ENCODE assay signal across 9 cellular contexts in genomic region chr15:92625297-92625980, GRCh38. TPM values are rescaled to one million over a fixed set of nuclear protein-coding genes. Genes with fewer than 3 reads are reported as not detected.
DNase-seq lines count a peak whose midpoint lies in the region; ATAC-seq and TF ChIP-seq lines count a peak whose summit lies in the region.
"Had no signal": no experiment of that assay in that cellular context is flagged by ENCODE, and none has a peak within 500 bp of the region (broad histone marks: within the 10 kb centered on the region; RNA-seq: fewer than 3 reads in every experiment).

No MANE protein-coding gene starts in this region.

- CTCF ChIA-PET in activated CD4-positive, alpha-beta T cell treated with anti-CD3 and anti-CD28 coated beads, Interleukin-2, amount 10 ng/mL, durations not matched to agents 7 days and 5 days (lab: Charles Lee), result no interaction called here

- no peaks in the 10 kb centered on the region for H3K9me3 Mint-ChIP-seq in activated CD4-positive, alpha-beta T cell treated with anti-CD3 and anti-CD28 coated beads, Interleukin-2, amount 10 ng/mL, durations not matched to agents 7 days and 5 days
- no peaks in the 10 kb centered on the region for H3K9me3 Mint-ChIP-seq in progenitor cell of endocrine pancreas (ENCODE audit: low read depth)
- H3K9me3 Mint-ChIP-seq: natural killer cell treated with Interleukin-12 subunit alpha and Interleukin-12 subunit beta and Interleukin-15 and Interleukin-18, amount 100 ng/mL, for 72 hours had no signal

- no peak overlapping the region for H3K4me3 Mint-ChIP-seq in activated CD4-positive, alpha-beta T cell treated with anti-CD3 and anti-CD28 coated beads, Interleukin-2, amount 10 ng/mL, durations not matched to agents 7 days and 5 days
- no peak overlapping the region for H3K4me3 Mint-ChIP-seq in progenitor cell of endocrine pancreas (ENCODE audit: low read depth)
- H3K4me3 Mint-ChIP-seq: natural killer cell treated with Interleukin-12 subunit alpha and Interleukin-12 subunit beta and Interleukin-15 and Interleukin-18, amount 100 ng/mL, for 72 hours had no signal

- no peaks in the 10 kb centered on the region for H3K27me3 Mint-ChIP-seq in activated CD4-positive, alpha-beta T cell treated with anti-CD3 and anti-CD28 coated beads, Interleukin-2, amount 10 ng/mL, durations not matched to agents 7 days and 5 days
- no peaks in the 10 kb centered on the region for H3K27me3 Mint-ChIP-seq in progenitor cell of endocrine pancreas

- no peaks in the 10 kb centered on the region for H3K36me3 Mint-ChIP-seq in activated CD4-positive, alpha-beta T cell treated with anti-CD3 and anti-CD28 coated beads, Interleukin-2, amount 10 ng/mL, durations not matched to agents 7 days and 5 days (ENCODE audit: low read depth)
- peaks cover 17% of the 10 kb centered on the region for H3K36me3 Mint-ChIP-seq in progenitor cell of endocrine pancreas (ENCODE audit: insufficient read depth)
- H3K36me3 Mint-ChIP-seq: natural killer cell treated with Interleukin-12 subunit alpha and Interleukin-12 subunit beta and Interleukin-15 and Interleukin-18, amount 100 ng/mL, for 72 hours had no signal

- POLR2A ChIA-PET in activated CD4-positive, alpha-beta T cell treated with anti-CD3 and anti-CD28 coated beads, Interleukin-2, amount 10 ng/mL, durations not matched to agents 7 days and 5 days (lab: Charles Lee), result no interaction called here

- no peak overlapping the region for H3K4me3 ChIP-seq in astrocyte of the cerebellum (ENCODE audit: low read depth, low read length)

- no peak overlapping the region for H3K27ac Mint-ChIP-seq in activated CD4-positive, alpha-beta T cell treated with anti-CD3 and anti-CD28 coated beads, Interleukin-2, amount 10 ng/mL, durations not matched to agents 7 days and 5 days
- H3K27ac Mint-ChIP-seq in progenitor cell of endocrine pancreas, result peak overlapping the region; percentile 65
- H3K27ac Mint-ChIP-seq: natural killer cell treated with Interleukin-12 subunit alpha and Interleukin-12 subunit beta and Interleukin-15 and Interleukin-18, amount 100 ng/mL, for 72 hours had no signal

- H3K4me1 Mint-ChIP-seq in activated CD4-positive, alpha-beta T cell treated with anti-CD3 and anti-CD28 coated beads, Interleukin-2, amount 10 ng/mL, durations not matched to agents 7 days and 5 days, result peaks cover 12% of the 10 kb centered on the region
- H3K4me1 Mint-ChIP-seq in progenitor cell of endocrine pancreas (ENCODE audit: low read depth), result peaks cover 10% of the 10 kb centered on the region

- TF ChIP-seq CTCF in astrocyte of the cerebellum (IDR thresholded peaks at IDR 0.05; ENCODE audit: low read depth, low read length, missing control alignments), result no peak
- TF ChIP-seq CTCF in progenitor cell of endocrine pancreas (IDR thresholded peaks at IDR 0.05; ENCODE audit: unreplicated experiment), result no peak

- DNase-seq in activated CD4-positive, alpha-beta T cell treated with anti-CD3 and anti-CD28 coated beads for 48 hours, result peak; percentile 46
- DNase-seq in activated CD4-positive, alpha-beta T cell treated with anti-CD3 and anti-CD28 coated beads, Interleukin-2, amount 10 ng/mL, durations not matched to agents 7 days and 5 days, result no peak
- DNase-seq in astrocyte of the cerebellum (ENCODE audit: low read depth) (peak; percentile 67), progenitor cell of endocrine pancreas (ENCODE audit: low spot score, unreplicated experiment) (no peak), NCI-H1092 (lab: John Stamatoyannopoulos, UW) (no peak), HCEC 1CT (no peak), NCI-H748 treated with DMSO at 0.1 percent for 48 hours (lab: John Stamatoyannopoulos, UW) (no peak)

- in situ Hi-C loops in astrocyte of the cerebellum (cut with HindIII; ENCODE audit: low sequenced_read_pairs), result no loop called here

- ATAC-seq in HG03045 (IDR thresholded peaks at IDR 0.05; ENCODE audit: unreplicated experiment), result peak; percentile 55

RNA-seq across cellular contexts. Expression of gene FAM174B, which starts 30.1 kb away (rescaled TPM):
- total RNA-seq in activated CD4-positive, alpha-beta T cell treated with anti-CD3 and anti-CD28 coated beads, Interleukin-2, amount 10 ng/mL, durations not matched to agents 7 days and 5 days, result 1 to 10 TPM; 4.8 to 6.0 TPM
- total RNA-seq in progenitor cell of endocrine pancreas, result 33.4 and 37.0 TPM in 2 replicates

Comparison
In these comparisons a context has a peak if more than half of its experiments do, and no peak if none do; other contexts are left out.
1. DNase-seq: peak in activated CD4-positive, alpha-beta T cell treated with anti-CD3 and anti-CD28 coated beads for 48 hours (single experiment) and astrocyte of the cerebellum (single experiment); none in activated CD4-positive, alpha-beta T cell treated with anti-CD3 and anti-CD28 coated beads, Interleukin-2, amount 10 ng/mL, durations not matched to agents 7 days and 5 days (single experiment), progenitor cell of endocrine pancreas (single experiment), NCI-H1092 (single experiment), HCEC 1CT (single experiment) and NCI-H748 treated with DMSO at 0.1 percent for 48 hours (single experiment).